ENCODE assay signal across 18 cellular contexts in genomic region chr20:60085551-60086132, GRCh38.
DNase-seq lines count a peak whose midpoint lies in the region; ATAC-seq and TF ChIP-seq lines count a peak whose summit lies in the region.
"Had no signal": no experiment of that assay in that cellular context is flagged by ENCODE, and none has a peak within 500 bp of the region (broad histone marks: within the 10 kb centered on the region; RNA-seq: fewer than 3 reads in every experiment).

No MANE protein-coding gene starts in this region.

- CTCF ChIA-PET in T-cell (lab: Charles Lee) = no interaction called here

- POLR2A ChIA-PET in T-cell (lab: Charles Lee) = no interaction called here

- H3K27ac Mint-ChIP-seq in GM23338 = no peak overlapping the region
- no peak overlapping the region for H3K27ac Mint-ChIP-seq in neural progenitor cell
- no peak overlapping the region for H3K27ac Mint-ChIP-seq in T-cell

- H3K9me3 Mint-ChIP-seq in GM23338 (no peaks in the 10 kb centered on the region), neural progenitor cell (no peaks in the 10 kb centered on the region), T-cell (peaks cover 0 to 3% (median 0%) of the 10 kb centered on the region in 3 donors)

- H3K36me3 ChIP-seq in GM23338 (ENCODE audit: insufficient read depth) (no peaks in the 10 kb centered on the region; the same call in 1 of the 2 replicates), KOPT-K1 (ENCODE audit: insufficient read depth, low read length) (no peaks in the 10 kb centered on the region), neural progenitor cell (no peaks in the 10 kb centered on the region)
- H3K36me3 ChIP-seq: BE2C had no signal

- H3K4me1 ChIP-seq in GM23338 (ENCODE audit: insufficient read depth) = no peaks in the 10 kb centered on the region
- H3K4me1 ChIP-seq in neural progenitor cell = no peaks in the 10 kb centered on the region
- H3K4me1 ChIP-seq: BE2C had no signal

- H3K27me3 Mint-ChIP-seq in GM23338 (ENCODE audit: insufficient read depth, low read depth, poor library complexity) (peaks cover 17% of the 10 kb centered on the region), neural progenitor cell (ENCODE audit: insufficient read depth, low read depth) (peaks cover 15% of the 10 kb centered on the region), T-cell (peaks cover 12 to 31% of the 10 kb centered on the region in 2 donors)

- no peaks in the 10 kb centered on the region for H3K9me2 ChIP-seq in GM23338 (ENCODE audit: insufficient read depth)

- ATAC-seq in GM23338 (peak; percentile 94), left lobe of liver (no peak), T-cell (replicated peaks in 1 of 4) (no peak)

- H3K79me2 ChIP-seq in GM23338 (replicated peaks; ENCODE audit: insufficient read depth) (no peaks in the 10 kb centered on the region), neural progenitor cell (ENCODE audit: low read depth) (no peaks in the 10 kb centered on the region)

- H2AFZ ChIP-seq in GM23338 = no peak overlapping the region
- no peak overlapping the region for H2AFZ ChIP-seq in neural progenitor cell (replicated peaks)

- H3K4me1 Mint-ChIP-seq in GM23338 (no peaks in the 10 kb centered on the region), neural progenitor cell (peaks cover 7% of the 10 kb centered on the region), T-cell (peaks cover 0 to 4% (median 0%) of the 10 kb centered on the region in 3 donors)

- H3K9ac ChIP-seq in neural progenitor cell = no peak overlapping the region

- H3K4me3 Mint-ChIP-seq in GM23338 (no peak overlapping the region; the same call in 2 of the 3 replicates), neural progenitor cell (no peak overlapping the region), T-cell (no peak overlapping the region)

- H3K36me3 Mint-ChIP-seq in GM23338 (ENCODE audit: low read depth) = no peaks in the 10 kb centered on the region
- H3K36me3 Mint-ChIP-seq in neural progenitor cell = no peaks in the 10 kb centered on the region
- no peaks in the 10 kb centered on the region for H3K36me3 Mint-ChIP-seq in T-cell

- H3K27ac ChIP-seq in GM23338 (ENCODE audit: low read depth) (no peak overlapping the region), KOPT-K1 (ENCODE audit: low read depth, low read length, poor library complexity, severe bottlenecking) (peak overlapping the region; percentile 97), neural progenitor cell (no peak overlapping the region)
- H3K27ac ChIP-seq: SK-N-MC had no signal

- no peaks in the 10 kb centered on the region for H4K20me1 ChIP-seq in GM23338 (replicated peaks; ENCODE audit: insufficient read depth)
- H4K20me1 ChIP-seq in neural progenitor cell (ENCODE audit: low read depth) = no peaks in the 10 kb centered on the region

- H3K27me3 ChIP-seq in GM23338 (ENCODE audit: insufficient read depth) (no peaks in the 10 kb centered on the region), neural progenitor cell (peaks cover 3% of the 10 kb centered on the region)
- H3K27me3 ChIP-seq: BE2C had no signal

- TF ChIP-seq CTCF in GM23338 (conservative IDR thresholded peaks at IDR 0.05; ENCODE audit: low read depth in 2 of 2) (peak; percentile 27 to 28; a peak in 3 of 4 replicates), neural progenitor cell (IDR thresholded peaks at IDR 0.05) (peak; percentile 30)

- peak; percentile 13 for DNase-seq in GM23338 (ENCODE audit: low spot score)
- DNase-seq in iPS-NIHi11 (ENCODE audit: low spot score) = peak; percentile 54
- peak; percentile 21 for DNase-seq in neural progenitor cell (ENCODE audit: low spot score)
- no peak for DNase-seq in left lobe of liver (ENCODE audit: low spot score)
- DNase-seq in NCI-H146 (lab: John Stamatoyannopoulos, UW) = no peak
- no peak for DNase-seq in activated gamma-delta T cell (lab: John Stamatoyannopoulos, UW)
- DNase-seq in T-cell = no peak
- DNase-seq: BE2C; Calu3; CD4-positive, CD25-positive, alpha-beta regulatory T cell; DMS79; HCEC 1CT; NCI-H1105 treated with DMSO at 0.1 percent for 48 hours; NCI-H1694 treated with DMSO at 0.1 percent for 48 hours; OCI-M1; SHP77 had no signal

- H3K9me3 ChIP-seq in KOPT-K1 (ENCODE audit: insufficient read depth, low read length, poor library complexity, severe bottlenecking) (no peaks in the 10 kb centered on the region), neural progenitor cell (ENCODE audit: low read depth) (no peaks in the 10 kb centered on the region)
- H3K9me3 ChIP-seq: BE2C had no signal

- H3K4me2 ChIP-seq in GM23338 (no peak overlapping the region), neural progenitor cell (no peak overlapping the region)

- H3K4me3 ChIP-seq in GM23338 (no peak overlapping the region), neural progenitor cell (no peak overlapping the region)
- H3K4me3 ChIP-seq: SK-N-MC had no signal

- H3F3A ChIP-seq in GM23338 (replicated peaks; ENCODE audit: low read depth) = no peaks in the 10 kb centered on the region
- H3F3A ChIP-seq in neural progenitor cell (ENCODE audit: low read depth) = no peaks in the 10 kb centered on the region

TF ChIP-seq in GM23338, 12 proteins besides CTCF, POLR2A, EP300 and RAD21:
- TF ChIP-seq EZH2 (IDR thresholded peaks at IDR 0.05; ENCODE audit: low read depth, unreplicated experiment) = no peak

Comparison
In these comparisons a context has a peak if more than half of its experiments do, and no peak if none do; other contexts are left out.
1. DNase-seq: peak in GM23338 (single experiment), iPS-NIHi11 (single experiment) and neural progenitor cell (single experiment); none in left lobe of liver (single experiment), NCI-H146 (single experiment), activated gamma-delta T cell (single experiment) and T-cell (0 of 34).